ENCODE assay signal across 8 cellular contexts in genomic region chr14:105180598-105181528, GRCh38. TPM values are rescaled to one million over a fixed set of nuclear protein-coding genes. Genes with fewer than 3 reads are reported as not detected.
DNase-seq lines count a peak whose midpoint lies in the region; ATAC-seq and TF ChIP-seq lines count a peak whose summit lies in the region.

Gene NUDT14, minus strand, starts transcription at chr14:105181312. Its CDS starts 103 bp downstream, at chr14:105181209.

- peak within 1 kb of the TSS; percentile 98 for H2BK15ac ChIP-seq in neuronal stem cell (ENCODE audit: low read length)

- H3K9ac ChIP-seq in neuronal stem cell (ENCODE audit: low read depth, low read length, poor library complexity), result peak within 1 kb of the TSS; percentile 70

- H2AFZ ChIP-seq in neuronal stem cell (ENCODE audit: low read length), result peak within 1 kb of the TSS; percentile 87

- H3K4me2 ChIP-seq in neuronal stem cell (ENCODE audit: insufficient read depth, low read length, poor library complexity, severe bottlenecking), result peak within 1 kb of the TSS; percentile 62

- peak within 1 kb of the TSS; percentile 31 for H2BK120ac ChIP-seq in neuronal stem cell (ENCODE audit: low read depth, low read length)

- H2AK5ac ChIP-seq in neuronal stem cell (ENCODE audit: low read depth, low read length), result peak within 1 kb of the TSS; percentile 97

- no peak for TF ChIP-seq POLR2A in testis (IDR thresholded peaks at IDR 0.05)

- H2BK12ac ChIP-seq in neuronal stem cell (ENCODE audit: low read length), result peak within 1 kb of the TSS; percentile 41

- H3K4me3 ChIP-seq in fibroblast of pulmonary artery (replicated peaks; ENCODE audit: low read depth, low read length) (peak within 1 kb of the TSS; percentile 62), neuronal stem cell (ENCODE audit: low read length in 2 of 2) (peak within 1 kb of the TSS; percentile 57 to 87), testis (peak within 1 kb of the TSS; percentile 55 to 59)

- peaks cover 10% of the 10 kb centered on the region for H3K79me1 ChIP-seq in neuronal stem cell (ENCODE audit: low read depth, low read length)

- H3K4me1 Mint-ChIP-seq in activated T-helper 2 cell treated with anti-CD3 and anti-CD28 coated beads, Interferon-gamma antibody, Interleukin-2, Interleukin-4, amounts not matched to agents 10 μg/mL and 5 μg/mL and 100 μg/mL, durations not matched to agents 14 hours and 24 hours and 36 hours (ENCODE audit: low read depth), result no peaks in the 10 kb centered on the region

- H3K14ac ChIP-seq in neuronal stem cell (ENCODE audit: low read length), result no peak within 1 kb of the TSS

- peak within 1 kb of the TSS; percentile 93 for H4K8ac ChIP-seq in neuronal stem cell (ENCODE audit: low read depth, low read length)

- peak; percentile 72 for DNase-seq in NCI-H1436 (lab: John Stamatoyannopoulos, UW)
- no peak for DNase-seq in NCI-H1436 treated with DMSO at 0.1 percent for 48 hours (lab: John Stamatoyannopoulos, UW)
- peak; percentile 56 for DNase-seq in OCI-M1 (lab: John Stamatoyannopoulos, UW)
- peak; percentile 69 for DNase-seq in activated T-helper 2 cell treated with anti-CD3 and anti-CD28 coated beads, Interferon-gamma antibody, Interleukin-2, Interleukin-4, amounts not matched to agents 10 μg/mL and 5 μg/mL and 100 μg/mL, durations not matched to agents 14 hours and 24 hours and 36 hours (ENCODE audit: low spot score)
- DNase-seq in fibroblast of pulmonary artery (ENCODE audit: low read depth), result peak; percentile 46
- DNase-seq in neuronal stem cell (ENCODE audit: low spot score), result no peak
- DNase-seq in testis, result peak; percentile 86

- WGBS in neuronal stem cell (ENCODE audit: extremely low coverage in 2 of 2, insufficient read length in 2 of 2, insufficient replicate concordance in 1 of 2), 2 donors, result no CpG with 5 or more reads among the region's 105 CpGs
- 5 to 8% methylated on average over 4 to 26 of the region's 105 CpGs for WGBS in testis, 2 donors

- no peak within 1 kb of the TSS for H3K4ac ChIP-seq in neuronal stem cell (ENCODE audit: low read length)

- H3K27me3 ChIP-seq in neuronal stem cell (ENCODE audit: control insufficient read depth in 3 of 3, insufficient read depth in 3 of 3, low read depth in 1 of 3, low read length in 3 of 3) (peaks cover 0 to 26% (median 9%) of the 10 kb centered on the region in 3 experiments), testis (no peaks in the 10 kb centered on the region)

- no peak for TF ChIP-seq CTCF in fibroblast of pulmonary artery (IDR thresholded peaks at IDR 0.05; ENCODE audit: low read length, missing control alignments)
- TF ChIP-seq CTCF in testis (IDR thresholded peaks at IDR 0.05), result no peak

- no peak within 1 kb of the TSS for H4K91ac ChIP-seq in neuronal stem cell (ENCODE audit: low read depth, low read length, poor library complexity)

- no peak within 1 kb of the TSS for H2BK5ac ChIP-seq in neuronal stem cell (ENCODE audit: low read length)

- H3K27me3 Mint-ChIP-seq in activated T-helper 2 cell treated with anti-CD3 and anti-CD28 coated beads, Interferon-gamma antibody, Interleukin-2, Interleukin-4, amounts not matched to agents 10 μg/mL and 5 μg/mL and 100 μg/mL, durations not matched to agents 14 hours and 24 hours and 36 hours (ENCODE audit: low read depth), result peaks cover 4% of the 10 kb centered on the region

- H3K4me3 Mint-ChIP-seq in activated T-helper 2 cell treated with anti-CD3 and anti-CD28 coated beads, Interferon-gamma antibody, Interleukin-2, Interleukin-4, amounts not matched to agents 10 μg/mL and 5 μg/mL and 100 μg/mL, durations not matched to agents 14 hours and 24 hours and 36 hours (ENCODE audit: low read depth), result peak within 1 kb of the TSS; percentile 68

- H3K4me1 ChIP-seq in neuronal stem cell (ENCODE audit: control insufficient read depth in 2 of 2, insufficient read depth in 1 of 2, low read depth in 1 of 2, low read length in 2 of 2), result peaks cover 7 to 20% of the 10 kb centered on the region in 2 donors
- peaks cover 5% of the 10 kb centered on the region for H3K4me1 ChIP-seq in testis

- H3K36me3 ChIP-seq in neuronal stem cell (replicated peaks in 1 of 2; ENCODE audit: control insufficient read depth in 2 of 2, insufficient read depth in 2 of 2, low read length in 2 of 2) (no peaks in the 10 kb centered on the region), testis (ENCODE audit: low read depth, missing control alignments) (no peaks in the 10 kb centered on the region)

- intact Hi-C loops in activated T-helper 2 cell treated with anti-CD3 and anti-CD28 coated beads, Interferon-gamma antibody, Interleukin-2, Interleukin-4, amounts not matched to agents 10 μg/mL and 5 μg/mL and 100 μg/mL, durations not matched to agents 14 hours and 24 hours and 36 hours (cut with micrococcal nuclease), result loop anchor here (2.0 kb wide), 1 partner anchor 24 kb away; no protein-coding TSS in a partner anchor
- intact Hi-C loops in testis (cut with DNase I; ENCODE audit: low total_unique reads), result no loop called here

- H3K23ac ChIP-seq in neuronal stem cell (ENCODE audit: low read depth, low read length, poor library complexity), result no peak within 1 kb of the TSS

- H3K9me3 ChIP-seq in neuronal stem cell (replicated peaks in 1 of 2; ENCODE audit: control insufficient read depth in 2 of 2, insufficient read depth in 1 of 2, low read depth in 1 of 2, low read length in 2 of 2) (no peaks in the 10 kb centered on the region), testis (no peaks in the 10 kb centered on the region)

- H3K27ac ChIP-seq in neuronal stem cell (replicated peaks; ENCODE audit: low read length) (no peak within 1 kb of the TSS), testis (peak within 1 kb of the TSS in 1 of 2 donors; percentile 36)

- H3K18ac ChIP-seq in neuronal stem cell (ENCODE audit: low read length), result peak within 1 kb of the TSS; percentile 95

- peak; percentile 60 for ATAC-seq in HG03066 (IDR thresholded peaks at IDR 0.05; ENCODE audit: low read depth, unreplicated experiment)

- H3K9me3 Mint-ChIP-seq in activated T-helper 2 cell treated with anti-CD3 and anti-CD28 coated beads, Interferon-gamma antibody, Interleukin-2, Interleukin-4, amounts not matched to agents 10 μg/mL and 5 μg/mL and 100 μg/mL, durations not matched to agents 14 hours and 24 hours and 36 hours, result no peaks in the 10 kb centered on the region

- H3K27ac Mint-ChIP-seq in activated T-helper 2 cell treated with anti-CD3 and anti-CD28 coated beads, Interferon-gamma antibody, Interleukin-2, Interleukin-4, amounts not matched to agents 10 μg/mL and 5 μg/mL and 100 μg/mL, durations not matched to agents 14 hours and 24 hours and 36 hours, result no peak within 1 kb of the TSS

- no peaks in the 10 kb centered on the region for H3K36me3 Mint-ChIP-seq in activated T-helper 2 cell treated with anti-CD3 and anti-CD28 coated beads, Interferon-gamma antibody, Interleukin-2, Interleukin-4, amounts not matched to agents 10 μg/mL and 5 μg/mL and 100 μg/mL, durations not matched to agents 14 hours and 24 hours and 36 hours (ENCODE audit: low read depth)

RNA-seq across cellular contexts. Expression of gene NUDT14, which starts in this region (rescaled TPM):
- 7.7 and 10.4 TPM in 2 replicates for total RNA-seq in activated T-helper 2 cell treated with anti-CD3 and anti-CD28 coated beads, Interferon-gamma antibody, Interleukin-2, Interleukin-4, amounts not matched to agents 10 μg/mL and 5 μg/mL and 100 μg/mL, durations not matched to agents 14 hours and 24 hours and 36 hours
- polyA plus RNA-seq in neuronal stem cell (2013, experiment 1 of 2), result 21.6 TPM
- 21.9 TPM for polyA plus RNA-seq in neuronal stem cell (2013, experiment 2 of 2)
- total RNA-seq in testis, result 10 to 100 TPM; 22.0 to 40.0 TPM
- 28.1 TPM for polyA plus RNA-seq in testis (ENCODE audit: insufficient read depth, low read depth, low replicate concordance)

Comparison
In these comparisons a context has a peak if more than half of its experiments do, and no peak if none do; other contexts are left out.
1. DNase-seq: peak in NCI-H1436 (single experiment), OCI-M1 (single experiment), activated T-helper 2 cell treated with anti-CD3 and anti-CD28 coated beads, Interferon-gamma antibody, Interleukin-2, Interleukin-4, amounts not matched to agents 10 μg/mL and 5 μg/mL and 100 μg/mL, durations not matched to agents 14 hours and 24 hours and 36 hours (single experiment), fibroblast of pulmonary artery (single experiment) and testis (single experiment); none in NCI-H1436 treated with DMSO at 0.1 percent for 48 hours (single experiment) and neuronal stem cell (single experiment).
2. Peak in every context shown above with its lines, with median percentiles within 50 percentile points of each other: H3K4me3 ChIP-seq.